9 cellular contexts compared by ENCODE assay signal in the genomic region with DNA sequence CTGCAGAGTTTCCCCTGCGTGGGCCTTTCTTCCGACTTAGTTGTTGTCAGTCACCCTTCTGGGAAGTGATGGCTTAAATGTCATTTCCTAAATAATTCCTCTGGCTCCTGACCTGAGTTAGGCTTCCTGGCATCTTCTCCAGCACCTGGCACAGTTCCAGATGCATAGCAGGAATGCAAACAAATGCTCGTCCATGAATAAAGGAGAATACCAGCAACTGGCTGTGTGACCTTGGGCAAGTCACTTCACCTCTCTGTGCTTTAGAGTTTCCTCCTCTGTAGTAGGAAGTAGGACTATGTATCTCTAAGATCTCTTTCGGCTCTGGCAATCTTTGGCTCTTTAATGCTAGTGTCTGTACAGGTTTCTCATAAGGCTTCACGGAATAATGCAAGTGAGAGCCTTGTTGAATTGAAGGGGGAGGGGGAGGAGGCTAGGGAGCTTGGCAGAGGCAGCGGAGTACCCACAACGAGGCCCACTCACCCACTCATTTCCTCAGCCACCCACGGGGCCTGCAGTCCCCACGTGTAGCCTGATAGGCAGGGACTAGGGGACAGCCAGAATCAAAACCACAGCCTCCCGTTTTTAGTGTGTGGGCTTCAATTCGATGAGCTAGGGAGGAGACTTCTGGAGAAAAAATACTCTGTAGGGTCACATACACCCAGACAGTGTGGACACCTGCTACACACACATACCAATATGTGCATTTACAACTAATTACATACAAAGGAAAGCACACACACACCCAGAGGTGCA. TPM values are rescaled to one million over a fixed set of nuclear protein-coding genes. Genes with fewer than 3 reads are reported as not detected.
DNase-seq lines count a peak whose midpoint lies in the region; ATAC-seq and TF ChIP-seq lines count a peak whose summit lies in the region.
"Had no signal": no experiment of that assay in that cellular context is flagged by ENCODE, and none has a peak within 500 bp of the region (broad histone marks: within the 10 kb centered on the region; RNA-seq: fewer than 3 reads in every experiment).

No MANE protein-coding gene starts in this region.

- H3K4me3 Mint-ChIP-seq in activated B cell treated with CpG ODN at 0.5 μM for 24 hours (peak overlapping the region; percentile 49), natural killer cell (peak overlapping the region; percentile 42)

- no peaks in the 10 kb centered on the region for H3K36me3 ChIP-seq in WERI-Rb-1

- no peak for TF ChIP-seq CTCF in activated B cell treated with CpG ODN at 0.5 μM for 24 hours (IDR thresholded peaks at IDR 0.05)
- TF ChIP-seq CTCF in natural killer cell (IDR thresholded peaks at IDR 0.05): no peak
- no peak for TF ChIP-seq CTCF in WERI-Rb-1 (IDR thresholded peaks at IDR 0.05; ENCODE audit: low read depth, low read length)

- H3K9me3 Mint-ChIP-seq in activated B cell treated with CpG ODN at 0.5 μM for 24 hours (no peaks in the 10 kb centered on the region), natural killer cell (no peaks in the 10 kb centered on the region)

- H3K27me3 Mint-ChIP-seq in activated B cell treated with CpG ODN at 0.5 μM for 24 hours: no peaks in the 10 kb centered on the region
- H3K27me3 Mint-ChIP-seq in natural killer cell (ENCODE audit: low read depth in 2 of 2): peaks cover 19 to 23% of the 10 kb centered on the region in 2 donors

- CTCF ChIA-PET in activated B cell treated with CpG ODN at 0.5 μM for 24 hours (lab: Charles Lee): interaction anchor here (1.0 to 4.3 kb wide), 5 partner anchors 11 to 118 kb away, joined by 3 to 25 read pairs (median 13); no protein-coding TSS in a partner anchor

- ATAC-seq in GM19328 (IDR thresholded peaks at IDR 0.05; ENCODE audit: unreplicated experiment) (peak; percentile 16), HG02973 (IDR thresholded peaks at IDR 0.05; ENCODE audit: unreplicated experiment) (peak; percentile 19), activated B cell treated with CpG ODN at 0.5 μM for 24 hours (ENCODE audit: low read depth) (peak; percentile 45), natural killer cell (no peak)

- H3K9me3 ChIP-seq in WERI-Rb-1 (ENCODE audit: severe bottlenecking): no peaks in the 10 kb centered on the region

- H3K27me3 ChIP-seq in WERI-Rb-1 (ENCODE audit: insufficient read depth, low read depth, severe bottlenecking): no peaks in the 10 kb centered on the region

- no peaks in the 10 kb centered on the region for H3K36me3 Mint-ChIP-seq in activated B cell treated with CpG ODN at 0.5 μM for 24 hours (ENCODE audit: low read depth)
- no peaks in the 10 kb centered on the region for H3K36me3 Mint-ChIP-seq in natural killer cell

- peak overlapping the region; percentile 93 for H3K27ac Mint-ChIP-seq in activated B cell treated with CpG ODN at 0.5 μM for 24 hours
- peak overlapping the region; percentile 90 to 91 for H3K27ac Mint-ChIP-seq in natural killer cell

- POLR2A ChIA-PET in activated B cell treated with CpG ODN at 0.5 μM for 24 hours (lab: Charles Lee): interaction anchor here (1.2 to 38.9 kb wide), 6 partner anchors 11 to 1097 kb away, joined by 3 to 1269 read pairs (median 24); a partner anchor contains a TSS

- intact Hi-C loops in activated B cell treated with CpG ODN at 0.5 μM for 24 hours (cut with micrococcal nuclease) (loop anchor here (1.0 kb wide), 5 partner anchors 10 to 119 kb away; a partner anchor contains a TSS), natural killer cell (cut with micrococcal nuclease) (loop anchor here (10.0 kb wide), 1 partner anchor 1149 kb away; no protein-coding TSS in a partner anchor)

- H3K4me1 Mint-ChIP-seq in activated B cell treated with CpG ODN at 0.5 μM for 24 hours (peaks cover 91% of the 10 kb centered on the region), natural killer cell (peaks cover 77 to 78% of the 10 kb centered on the region in 2 donors)

- DNase-seq in activated B cell treated with CpG ODN at 0.5 μM for 24 hours (no peak), natural killer cell (no peak), WERI-Rb-1 (no peak), DMS153 treated with DMSO at 0.1 percent for 48 hours (lab: John Stamatoyannopoulos, UW; ENCODE audit: unreplicated experiment) (no peak), DMS 273 treated with DMSO at 0.1 percent for 48 hours (lab: John Stamatoyannopoulos, UW) (no peak), amygdala (lab: John Stamatoyannopoulos, UW) (no peak)
- DNase-seq: NCI-H187 treated with DMSO at 0.1 percent for 48 hours had no signal

- H3K27ac ChIP-seq in WERI-Rb-1: no peak overlapping the region

- H3K4me3 ChIP-seq in WERI-Rb-1 (ENCODE audit: low read depth, low read length): no peak overlapping the region

RNA-seq across cellular contexts. Expression of a gene that starts 48.1 kb away (rescaled TPM):
- total RNA-seq in activated B cell treated with CpG ODN at 0.5 μM for 24 hours: 56.2 and 59.3 TPM in 2 replicates
- 100 to 1,000 TPM in 1 of 3 donors, 10 to 100 TPM in 2; 80.6 to 109 (median 90.9) TPM for total RNA-seq in natural killer cell

Comparison
In these comparisons a context has a peak if more than half of its experiments do, and no peak if none do; other contexts are left out.
1. ATAC-seq: peak in GM19328 (single experiment), HG02973 (single experiment) and activated B cell treated with CpG ODN at 0.5 μM for 24 hours (single experiment); none in natural killer cell (0 of 3).